In the genomic region with DNA sequence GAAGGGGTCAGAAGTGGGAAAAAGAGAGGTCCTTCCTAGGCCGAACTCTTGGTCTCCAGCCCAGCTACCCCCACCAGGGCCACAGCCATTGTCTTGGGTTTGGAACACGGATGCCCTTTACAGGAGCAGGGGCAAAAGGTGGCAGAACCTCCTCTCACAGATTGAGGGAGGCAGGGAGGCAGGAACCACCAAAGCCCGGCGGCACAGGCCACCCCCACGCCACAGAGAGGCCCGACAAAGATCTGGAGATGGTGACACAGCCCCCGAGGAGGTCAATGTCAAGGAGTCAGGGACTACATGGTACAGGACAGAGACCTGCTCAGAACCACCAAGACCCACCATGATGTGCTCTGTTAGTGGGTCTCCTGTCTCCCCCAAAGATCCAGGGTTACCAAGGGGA, we compare ENCODE assay signal across 5 cellular contexts. TPM values are rescaled to one million over a fixed set of nuclear protein-coding genes. Genes with fewer than 3 reads are reported as not detected.
"Had no signal": no experiment of that assay in that cellular context is flagged by ENCODE, and none has a peak within 500 bp of the region (broad histone marks: within the 10 kb centered on the region; RNA-seq: fewer than 3 reads in every experiment).

No MANE protein-coding gene starts in this region.

- H3K27ac ChIP-seq: GM23248 had no signal

- ATAC-seq: K562 had no signal

- H3K36me3 ChIP-seq: HAP-1 had no signal

- H3K9me3 ChIP-seq: HAP-1 had no signal

- H3K4me3 ChIP-seq: GM23248, HAP-1, K562 had no signal

- H2AFZ ChIP-seq: GM23248 had no signal

- H3K4me1 ChIP-seq: HAP-1 had no signal

- DNase-seq: GM23248, GOT3, IMR-90 had no signal

- H3K9ac ChIP-seq: GM23248 had no signal

RNA-seq across cellular contexts. Expression of a gene that starts 44.4 kb away (rescaled TPM):
- total RNA-seq: GM23248, IMR-90 had no signal
- polyA plus RNA-seq: IMR-90 had no signal
